In genomic region chr10:4117604-4118003, GRCh38 we compare ENCODE assay signal across 27 cellular contexts.
"Had no signal": no experiment of that assay in that cellular context is flagged by ENCODE, and none has a peak within 500 bp of the region (broad histone marks: within the 10 kb centered on the region; RNA-seq: fewer than 3 reads in every experiment).

No MANE protein-coding gene starts in this region.

- ATAC-seq: left colon; left lung; lower lobe of right lung; pancreas; right cardiac atrium; sciatic nerve; stimulated activated effector memory CD8-positive, alpha-beta T cell treated with anti-CD3 and anti-CD28 coated beads, Interleukin-12 subunit alpha, Interleukin-12 subunit beta, amount 100 ng/mL, for 72 hours; stimulated activated naive CD8-positive, alpha-beta T cell treated with anti-CD3 and anti-CD28 coated beads, Interleukin-15, amount 100 ng/mL, for 72 hours had no signal

- H3K27ac Mint-ChIP-seq: mesothelial cell of epicardium, nephron, type B pancreatic cell had no signal

- H3K9me3 Mint-ChIP-seq: immature natural killer cell, type B pancreatic cell had no signal

- H3K27me3 Mint-ChIP-seq: naive B cell, type B pancreatic cell had no signal

- DNase-seq: hypothalamus; immature natural killer cell; kidney; left colon; left lung; lower lobe of right lung; mammary epithelial cell; mesendoderm; naive B cell; nucleus accumbens; pancreas; posterior cingulate gyrus; retina; right cardiac atrium; stimulated activated CD4-positive, alpha-beta T cell treated with anti-CD3 and anti-CD28 coated beads, Interleukin-12 subunit alpha, Interleukin-12 subunit beta, amount 100 ng/mL, for 4 hours; stimulated activated CD4-positive, alpha-beta T cell treated with anti-CD3 and anti-CD28 coated beads, Interleukin-15, amount 100 ng/mL, for 24 hours; stimulated activated CD4-positive, alpha-beta T cell treated with anti-CD3 and anti-CD28 coated beads, Interleukin-4, amount 100 ng/mL, for 24 hours; stimulated activated naive CD4-positive, alpha-beta T cell treated with Interleukin-2 at 50 U/mL for 16 hours; stimulated activated naive CD8-positive, alpha-beta T cell treated with anti-CD3 and anti-CD28 coated beads, Interleukin-15, amount 100 ng/mL, for 72 hours; substantia nigra; uterus had no signal

- H3K4me3 Mint-ChIP-seq: immature natural killer cell; mesothelial cell of epicardium; naive B cell; nephron; neural crest cell; stimulated activated effector memory CD8-positive, alpha-beta T cell treated with anti-CD3 and anti-CD28 coated beads, Interleukin-12 subunit alpha, Interleukin-12 subunit beta, amount 100 ng/mL, for 72 hours; stimulated activated naive CD8-positive, alpha-beta T cell treated with anti-CD3 and anti-CD28 coated beads, Interleukin-15, amount 100 ng/mL, for 72 hours; type B pancreatic cell had no signal

- H3K36me3 Mint-ChIP-seq: mesothelial cell of epicardium, type B pancreatic cell had no signal

- H3K4me1 Mint-ChIP-seq: mesothelial cell of epicardium had no signal
